In the genomic region with DNA sequence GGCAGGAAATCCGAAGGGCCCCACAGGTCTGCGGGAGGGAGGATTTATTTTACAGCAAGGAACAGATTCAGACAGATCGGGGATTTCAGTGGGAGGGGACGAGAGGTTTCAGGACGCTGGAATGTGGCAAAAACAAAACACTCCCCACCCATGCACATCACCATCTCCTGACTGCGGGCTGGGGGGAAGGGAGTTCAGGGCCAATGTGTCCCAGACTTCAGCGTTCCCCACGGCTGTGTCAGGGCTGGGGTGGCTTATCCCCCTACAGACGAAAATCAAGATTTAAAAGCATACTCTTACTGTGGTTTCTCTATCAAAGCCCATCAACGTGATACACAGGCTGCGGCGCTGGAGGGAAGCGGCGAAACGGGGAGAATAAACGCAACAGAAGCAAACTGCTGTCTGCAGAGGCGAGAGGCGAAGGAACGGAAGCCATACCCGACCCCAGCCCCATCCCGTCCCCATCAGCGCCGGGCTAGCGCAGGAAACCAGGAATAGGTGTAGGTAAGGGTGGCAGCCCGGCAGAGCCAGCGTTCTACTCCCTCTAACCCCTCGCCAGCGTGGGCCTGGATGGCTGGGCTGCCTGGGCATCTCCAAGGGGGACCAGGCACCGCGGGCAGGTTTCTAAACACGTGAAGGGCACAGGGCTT, we compare ENCODE assay signal across 9 cellular contexts. TPM values are rescaled to one million over a fixed set of nuclear protein-coding genes. Genes with fewer than 3 reads are reported as not detected.
DNase-seq lines count a peak whose midpoint lies in the region; ATAC-seq and TF ChIP-seq lines count a peak whose summit lies in the region.
"Had no signal": no experiment of that assay in that cellular context is flagged by ENCODE, and none has a peak within 500 bp of the region (broad histone marks: within the 10 kb centered on the region; RNA-seq: fewer than 3 reads in every experiment).

No MANE protein-coding gene starts in this region.

- H3K27ac ChIP-seq in heart right ventricle: peak overlapping the region in 5 of 10 donors; percentile 13 to 69 (median 59)
- H3K27ac ChIP-seq in thymus (ENCODE audit: low read depth): peak overlapping the region; percentile 78

- H3K4me3 ChIP-seq in heart right ventricle (peak overlapping the region; percentile 32 to 64 (median 56)), thymus (ENCODE audit: low read length) (no peak overlapping the region)

- no peaks in the 10 kb centered on the region for H3K36me3 Mint-ChIP-seq in activated CD4-positive, alpha-beta T cell treated with anti-CD3 and anti-CD28 coated beads, Interleukin-2, amount 10 ng/mL, durations not matched to agents 24 days and 14 days (ENCODE audit: low read depth)

- 3 to 4% methylated on average over 31 of the region's 31 CpGs for WGBS in heart right ventricle, 2 donors
- 3% methylated on average over 31 of the region's 31 CpGs for WGBS in thymus

- no peak for TF ChIP-seq CTCF in heart right ventricle (IDR thresholded peaks at IDR 0.05)

- no peak overlapping the region for H3K27ac Mint-ChIP-seq in activated CD4-positive, alpha-beta T cell treated with anti-CD3 and anti-CD28 coated beads, Interleukin-2, amount 10 ng/mL, durations not matched to agents 24 days and 14 days

- DNase-seq in heart right ventricle (no peak), Right ventricle myocardium inferior (ENCODE audit: missing footprints) (no peak), amniotic epithelial cell (ENCODE audit: low read depth) (peak; percentile 60), islet precursor cell (peak; percentile 59)
- no peak for DNase-seq in activated effector memory CD4-positive, alpha-beta T cell treated with Interleukin-2 at 50 U/mL for 16 hours
- DNase-seq in activated CD4-positive, alpha-beta T cell treated with anti-CD3 and anti-CD28 coated beads, Interleukin-2, amount 10 ng/mL, durations not matched to agents 24 days and 14 days: no peak

- peaks cover 3 to 50% (median 40%) of the 10 kb centered on the region in 9 donors for H3K4me1 ChIP-seq in heart right ventricle
- no peaks in the 10 kb centered on the region for H3K4me1 ChIP-seq in thymus (ENCODE audit: control insufficient read depth, insufficient read depth, low read length)

- no peak overlapping the region for H3K4me3 Mint-ChIP-seq in activated CD4-positive, alpha-beta T cell treated with anti-CD3 and anti-CD28 coated beads, Interleukin-2, amount 10 ng/mL, durations not matched to agents 24 days and 14 days

- ATAC-seq in heart right ventricle (peak in 2 of 8 donors; percentile 15 to 18), Right ventricle myocardium inferior (no peak), HG03342 (IDR thresholded peaks at IDR 0.05; ENCODE audit: unreplicated experiment) (no peak)

- H3K9me3 ChIP-seq in heart right ventricle: peaks cover 0 to 7% (median 0%) of the 10 kb centered on the region in 11 donors
- H3K9me3 ChIP-seq in thymus (ENCODE audit: control insufficient read depth): no peaks in the 10 kb centered on the region

- intact Hi-C loops in heart right ventricle (cut with DNase I) (no loop called here), Right ventricle myocardium inferior (cut with DNase I) (no loop called here)
- intact Hi-C loops in activated CD4-positive, alpha-beta T cell treated with anti-CD3 and anti-CD28 coated beads, Interleukin-2, amount 10 ng/mL, durations not matched to agents 24 days and 14 days (cut with micrococcal nuclease): no loop called here

- H3K27me3 ChIP-seq in heart right ventricle (peaks cover 16 to 99% (median 96%) of the 10 kb centered on the region in 7 donors), thymus (ENCODE audit: control insufficient read depth, insufficient read depth) (peaks cover 63% of the 10 kb centered on the region)

- H3K36me3 ChIP-seq in heart right ventricle (no peaks in the 10 kb centered on the region), thymus (ENCODE audit: control insufficient read depth, insufficient read depth) (no peaks in the 10 kb centered on the region)

- peaks cover 70% of the 10 kb centered on the region for H3K27me3 Mint-ChIP-seq in activated CD4-positive, alpha-beta T cell treated with anti-CD3 and anti-CD28 coated beads, Interleukin-2, amount 10 ng/mL, durations not matched to agents 24 days and 14 days

- peaks cover 4% of the 10 kb centered on the region for H3K4me1 Mint-ChIP-seq in activated CD4-positive, alpha-beta T cell treated with anti-CD3 and anti-CD28 coated beads, Interleukin-2, amount 10 ng/mL, durations not matched to agents 24 days and 14 days

- H3K9me3 Mint-ChIP-seq in activated CD4-positive, alpha-beta T cell treated with anti-CD3 and anti-CD28 coated beads, Interleukin-2, amount 10 ng/mL, durations not matched to agents 24 days and 14 days: no peaks in the 10 kb centered on the region

RNA-seq across cellular contexts. Expression of a gene that starts 2.7 kb away (rescaled TPM):
- total RNA-seq in heart right ventricle (1 to 10 TPM in 5 of 10 donors, under 1 TPM in 5; 0.38 to 3.6 (median 1.0) TPM), Right ventricle myocardium inferior (0.35 TPM)
- polyA plus RNA-seq in heart right ventricle (1 to 10 TPM in 1 of 2 donors, under 1 TPM in 1; 0.10 to 1.0 TPM), thymus (1.0 TPM)
- total RNA-seq in activated CD4-positive, alpha-beta T cell treated with anti-CD3 and anti-CD28 coated beads, Interleukin-2, amount 10 ng/mL, durations not matched to agents 24 days and 14 days: not detected in 2 replicates
- total RNA-seq: activated CD8-positive, alpha-beta memory T cell treated with anti-CD3 and anti-CD28 coated beads for 36 hours had no signal

Comparison
In these comparisons a context has a peak if more than half of its experiments do, and no peak if none do; other contexts are left out.
1. DNase-seq: peak in amniotic epithelial cell (single experiment) and islet precursor cell (single experiment); none in heart right ventricle (0 of 2), Right ventricle myocardium inferior (single experiment), activated effector memory CD4-positive, alpha-beta T cell treated with Interleukin-2 at 50 U/mL for 16 hours (single experiment) and activated CD4-positive, alpha-beta T cell treated with anti-CD3 and anti-CD28 coated beads, Interleukin-2, amount 10 ng/mL, durations not matched to agents 24 days and 14 days (single experiment).